ENCODE assay signal across 5 cellular contexts in the genomic region with DNA sequence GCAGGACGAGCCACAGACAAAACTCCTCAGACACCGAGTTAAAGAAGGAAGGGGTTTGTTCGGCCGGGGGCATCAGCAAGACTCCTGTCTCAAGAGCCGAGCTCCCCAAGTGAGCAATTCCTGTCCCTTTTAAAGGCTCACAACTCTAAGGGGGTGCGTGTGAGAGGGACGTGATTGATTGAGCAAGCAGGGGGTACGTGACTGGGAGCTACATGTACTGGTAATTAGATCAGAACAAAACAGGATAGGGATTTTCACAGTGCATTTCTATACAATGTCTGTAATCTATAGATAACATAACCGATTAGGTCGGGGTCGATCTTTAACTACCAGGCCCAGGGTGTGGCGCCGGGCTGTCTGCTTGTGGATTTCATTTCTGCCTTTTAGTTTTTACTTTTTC. TPM values are rescaled to one million over a fixed set of nuclear protein-coding genes. Genes with fewer than 3 reads are reported as not detected.
DNase-seq lines count a peak whose midpoint lies in the region; ATAC-seq and TF ChIP-seq lines count a peak whose summit lies in the region.
"Not testable (repeated sequence)": the region's sequence is repeated elsewhere in the genome, so short reads cannot be mapped to it uniquely, and the experiment has no call there.

No MANE protein-coding gene starts in this region.

- not testable (repeated sequence) for H3K4me3 ChIP-seq in GM23338; left ventricle myocardium inferior; mesendoderm (ENCODE audit: low read length)

- not testable (repeated sequence) for H3K4ac ChIP-seq in mesendoderm (ENCODE audit: low read depth, low read length)

- H4K5ac ChIP-seq in mesendoderm (ENCODE audit: low read length), result not testable (repeated sequence)

- H3K79me2 ChIP-seq in GM23338 (replicated peaks; ENCODE audit: insufficient read depth); mesendoderm (ENCODE audit: control insufficient read depth, insufficient read depth, low read length): not testable (repeated sequence)

- not testable (repeated sequence) for H2BK120ac ChIP-seq in mesendoderm (ENCODE audit: low read depth, low read length)

- not testable (repeated sequence) for H3K79me1 ChIP-seq in mesendoderm (ENCODE audit: low read length)

- H3K23ac ChIP-seq in mesendoderm (ENCODE audit: low read length), result not testable (repeated sequence)

- not testable (repeated sequence) for H3F3A ChIP-seq in GM23338 (replicated peaks; ENCODE audit: low read depth)

- DNase-seq in GM23338 (ENCODE audit: low spot score); WTC11 (ENCODE audit: low spot score); left ventricle myocardium inferior; progenitor cell of endocrine pancreas (ENCODE audit: low spot score, unreplicated experiment): not testable (repeated sequence)
- peak; percentile 51 for DNase-seq in mesendoderm

- H3K27ac ChIP-seq in GM23338 (ENCODE audit: low read depth); mesendoderm (ENCODE audit: low read depth, low read length): not testable (repeated sequence)
- peak overlapping the region; percentile 40 for H3K27ac ChIP-seq in left ventricle myocardium inferior (replicated peaks)

- not testable (repeated sequence) for H3K9ac ChIP-seq in mesendoderm (ENCODE audit: low read length)

- not testable (repeated sequence) for H2AK5ac ChIP-seq in mesendoderm (ENCODE audit: low read length)

- intact Hi-C loops in left ventricle myocardium inferior (cut with micrococcal nuclease), result not testable (repeated sequence)

- H4K8ac ChIP-seq in mesendoderm (ENCODE audit: low read depth, low read length), result not testable (repeated sequence)

- H3K27me3 Mint-ChIP-seq in GM23338 (ENCODE audit: insufficient read depth, low read depth, poor library complexity); WTC11 (ENCODE audit: low read depth); progenitor cell of endocrine pancreas: not testable (repeated sequence)

- not testable (repeated sequence) for H2BK15ac ChIP-seq in mesendoderm (replicated peaks; ENCODE audit: low read depth)

- peak overlapping the region; percentile 31 for H3K56ac ChIP-seq in mesendoderm (ENCODE audit: low read length)

- peaks cover 48% of the 10 kb centered on the region for H3K4me1 ChIP-seq in GM23338 (ENCODE audit: insufficient read depth)
- peaks cover 26% of the 10 kb centered on the region for H3K4me1 ChIP-seq in left ventricle myocardium inferior
- H3K4me1 ChIP-seq in mesendoderm (ENCODE audit: control insufficient read depth, low read depth, low read length), result peaks cover 15% of the 10 kb centered on the region

- not testable (repeated sequence) for H3K36me3 ChIP-seq in GM23338 (ENCODE audit: insufficient read depth); left ventricle myocardium inferior; mesendoderm (ENCODE audit: control insufficient read depth, insufficient read depth, low read length)

- TF ChIP-seq CTCF in GM23338 (conservative IDR thresholded peaks at IDR 0.05; ENCODE audit: low read depth in 2 of 2); WTC11 (IDR thresholded peaks at IDR 0.05); left ventricle myocardium inferior (IDR thresholded peaks at IDR 0.05; ENCODE audit: borderline replicate concordance); progenitor cell of endocrine pancreas (IDR thresholded peaks at IDR 0.05; ENCODE audit: unreplicated experiment): not testable (repeated sequence)

- POLR2A ChIA-PET in WTC11 (lab: Charles Lee), result not testable (repeated sequence)

- H3K18ac ChIP-seq in mesendoderm (ENCODE audit: low read length), result peak overlapping the region; percentile 75

- H3K4me1 Mint-ChIP-seq in GM23338 (peaks cover 52% of the 10 kb centered on the region), WTC11 (peaks cover 52% of the 10 kb centered on the region), progenitor cell of endocrine pancreas (ENCODE audit: low read depth) (peaks cover 11% of the 10 kb centered on the region)

- not testable (repeated sequence) for H3K9me3 ChIP-seq in left ventricle myocardium inferior (replicated peaks)

- H3K27ac Mint-ChIP-seq in GM23338 (peak overlapping the region; percentile 77), WTC11 (peak overlapping the region; percentile 43; the same call in 1 of the 2 replicates), progenitor cell of endocrine pancreas (peak overlapping the region; percentile 31)

- not testable (repeated sequence) for H3K27me3 ChIP-seq in GM23338 (ENCODE audit: insufficient read depth); left ventricle myocardium inferior (ENCODE audit: low read depth); mesendoderm (ENCODE audit: insufficient read depth, low read length, poor library complexity)

- WGBS in mesendoderm (ENCODE audit: extremely low coverage, insufficient coverage, low lambda C conversion rate), result no CpG with 5 or more reads among the region's 13 CpGs

- CTCF ChIA-PET in WTC11 (lab: Charles Lee), result interaction anchor here (5.0 kb wide), 1 partner anchor 34 kb away, joined by 24 read pairs; no protein-coding TSS in a partner anchor

- not testable (repeated sequence) for ATAC-seq in GM23338, WTC11

- not testable (repeated sequence) for H4K20me1 ChIP-seq in GM23338 (replicated peaks; ENCODE audit: insufficient read depth)

- H2AFZ ChIP-seq in GM23338, result not testable (repeated sequence)

- H2BK5ac ChIP-seq in mesendoderm (ENCODE audit: low read length), result not testable (repeated sequence)

- H3K4me3 Mint-ChIP-seq in GM23338; WTC11; progenitor cell of endocrine pancreas (ENCODE audit: low read depth): not testable (repeated sequence)

- not testable (repeated sequence) for H3K36me3 Mint-ChIP-seq in GM23338 (ENCODE audit: low read depth); WTC11; progenitor cell of endocrine pancreas (ENCODE audit: insufficient read depth)

- H3K9me2 ChIP-seq in GM23338 (ENCODE audit: insufficient read depth), result not testable (repeated sequence)

- H3K4me2 ChIP-seq in GM23338; mesendoderm (ENCODE audit: low read length): not testable (repeated sequence)

- not testable (repeated sequence) for H3K9me3 Mint-ChIP-seq in GM23338; WTC11; progenitor cell of endocrine pancreas (ENCODE audit: low read depth)

RNA-seq across cellular contexts. Expression of a gene that starts 42.2 kb away (rescaled TPM):
- total RNA-seq in GM23338 (2014; rRNA removed; shearing (Covaris generic)), result 61.8 and 66.1 TPM in 2 replicates
- polyA plus RNA-seq in GM23338 (2016; fragmentation: Nextera tagmentation; extraction: Ambion mirVana), result 24.6 and 24.9 TPM in 2 replicates
- total RNA-seq in WTC11 (2021) (62.4 to 68.6 TPM (median 64.3 TPM) in 3 replicates), left ventricle myocardium inferior (89.5 TPM), progenitor cell of endocrine pancreas (101 and 102 TPM in 2 replicates)
- 46.8 TPM for polyA plus RNA-seq in mesendoderm (2013, experiment 1 of 2)
- 46.9 TPM for polyA plus RNA-seq in mesendoderm (2013, experiment 2 of 2)

RNA-seq across cellular contexts. Expression of a gene that starts 48.8 kb away (rescaled TPM):
- 41.5 and 45.2 TPM in 2 replicates for total RNA-seq in GM23338 (2014; rRNA removed; shearing (Covaris generic))
- polyA plus RNA-seq in GM23338 (2016; fragmentation: Nextera tagmentation; extraction: Ambion mirVana), result 16.8 and 18.8 TPM in 2 replicates
- total RNA-seq in WTC11 (2021), result 66.3 to 78.3 TPM (median 71.2 TPM) in 3 replicates
- total RNA-seq in left ventricle myocardium inferior, result 14.0 TPM
- polyA plus RNA-seq in mesendoderm (2013, experiment 1 of 2), result 24.8 TPM
- 25.2 TPM for polyA plus RNA-seq in mesendoderm (2013, experiment 2 of 2)
- 20.4 and 21.4 TPM in 2 replicates for total RNA-seq in progenitor cell of endocrine pancreas
